Comparison of ENCODE assay signal across 15 cellular contexts in the genomic region with DNA sequence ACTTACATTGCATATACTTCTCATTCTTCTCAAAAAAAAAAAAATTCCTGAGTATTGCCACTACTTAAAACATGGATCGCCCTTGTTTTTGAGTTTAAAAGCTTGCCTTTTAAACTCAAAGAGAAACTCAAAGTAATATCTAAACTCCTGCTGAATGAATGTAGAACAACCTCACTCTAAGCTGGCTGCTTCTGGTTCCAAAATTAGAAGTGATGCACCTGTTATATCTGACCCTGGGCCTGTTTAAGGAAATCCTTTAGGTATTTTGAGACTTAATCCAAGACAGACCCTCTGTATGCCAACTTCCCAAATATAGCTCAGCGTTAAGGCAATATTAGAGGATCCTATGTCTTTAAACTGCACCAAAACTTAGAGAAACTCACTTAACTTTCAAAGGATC. TPM values are rescaled to one million over a fixed set of nuclear protein-coding genes. Genes with fewer than 3 reads are reported as not detected.
DNase-seq lines count a peak whose midpoint lies in the region; ATAC-seq, FAIRE-seq and TF ChIP-seq lines count a peak whose summit lies in the region.
"Had no signal": no experiment of that assay in that cellular context is flagged by ENCODE, and none has a peak within 500 bp of the region (broad histone marks: within the 10 kb centered on the region; RNA-seq: fewer than 3 reads in every experiment).

No MANE protein-coding gene starts in this region.

- no peak for TF ChIP-seq RAD21 in K562 (CRISPR knock-in tag; conservative IDR thresholded peaks at IDR 0.05 in 1 of 2, IDR thresholded peaks at IDR 0.05 in 1 of 2)

- H3K4me1 ChIP-seq in MM.1S (ENCODE audit: low read length) (peaks cover 35% of the 10 kb centered on the region), K562 (replicated peaks in 1 of 2; ENCODE audit: control insufficient read depth in 2 of 2, insufficient read depth in 2 of 2, low read length in 2 of 2) (peaks cover 15 to 19% of the 10 kb centered on the region in 2 experiments)
- peaks cover 12% of the 10 kb centered on the region for H3K4me1 ChIP-seq in effector memory CD4-positive, alpha-beta T cell (ENCODE audit: control insufficient read depth, insufficient read depth, low read length, poor library complexity, severe bottlenecking)

- no peaks in the 10 kb centered on the region for H3K9me3 Mint-ChIP-seq in activated T-cell treated with anti-CD3 and anti-CD28 coated beads, Interleukin-2, amount 50 U/mL, for 24 hours
- no peaks in the 10 kb centered on the region for H3K9me3 Mint-ChIP-seq in progenitor cell of endocrine pancreas (ENCODE audit: low read depth)

- H3K27ac ChIP-seq in MM.1S (ENCODE audit: low read length) = peak overlapping the region; percentile 38
- no peak overlapping the region for H3K27ac ChIP-seq in K562 (ENCODE audit: extremely low read depth, low read depth, low read length)
- H3K27ac ChIP-seq in effector memory CD4-positive, alpha-beta T cell (ENCODE audit: insufficient read depth, low read length, poor library complexity, severe bottlenecking) = no peak overlapping the region
- H3K27ac ChIP-seq: gastroesophageal sphincter had no signal

- CTCF ChIA-PET in K562 (lab: Yijun Ruan, JAX; ENCODE audit: low intra/inter-chr PET ratio) = no interaction called here

- peak overlapping the region; percentile 3; the same call in 1 of the 2 replicates for H2AFZ ChIP-seq in MM.1S (ENCODE audit: low read length)
- peak overlapping the region; percentile 38 for H2AFZ ChIP-seq in K562 (ENCODE audit: low read depth, low read length)

- H3K27me3 ChIP-seq in MM.1S (replicated peaks; ENCODE audit: insufficient read depth, low read length) = no peaks in the 10 kb centered on the region
- H3K27me3 ChIP-seq in K562 (ENCODE audit: control insufficient read depth in 2 of 2, insufficient read depth in 2 of 2, low read length in 2 of 2) = no peaks in the 10 kb centered on the region
- H3K27me3 ChIP-seq in effector memory CD4-positive, alpha-beta T cell (replicated peaks; ENCODE audit: control insufficient read depth, insufficient read depth, low read length, poor library complexity, severe bottlenecking) = no peaks in the 10 kb centered on the region
- H3K27me3 ChIP-seq: gastroesophageal sphincter had no signal

- peaks cover 23% of the 10 kb centered on the region for H3K79me2 ChIP-seq in MM.1S (ENCODE audit: low read length)
- H3K79me2 ChIP-seq in K562 (ENCODE audit: control insufficient read depth, insufficient read depth, low read length) = peaks cover 35% of the 10 kb centered on the region

- no peak for TF ChIP-seq CTCF in MM.1S (IDR thresholded peaks at IDR 0.05; ENCODE audit: low read length)
- TF ChIP-seq CTCF in K562 (IDR thresholded peaks at IDR 0.05 in 2 of 3, conservative IDR thresholded peaks at IDR 0.05 in 1 of 3; ENCODE audit: insufficient read depth in 2 of 3, low read depth in 1 of 3, low read length in 3 of 3) = no peak
- no peak for TF ChIP-seq CTCF in progenitor cell of endocrine pancreas (IDR thresholded peaks at IDR 0.05; ENCODE audit: unreplicated experiment)

- intact Hi-C loops in K562 (cut with micrococcal nuclease) = no loop called here

- POLR2A ChIA-PET in K562 (lab: Yijun Ruan, JAX) = no interaction called here

- no peak for FAIRE-seq in K562 (lab: Jason Lieb, UNC)
- FAIRE-seq: H54 had no signal

- no TSS peak for BruUV-seq in K562 (replicated peaks; lab: Mats Ljungman, UMichigan)

- H3K9ac ChIP-seq in MM.1S (ENCODE audit: low read length) (no peak overlapping the region; the same call in 1 of the 2 replicates), K562 (ENCODE audit: insufficient read depth in 1 of 2, low read depth in 2 of 2, low read length in 2 of 2) (no peak overlapping the region)

- H3K9me3 ChIP-seq in MM.1S (replicated peaks; ENCODE audit: insufficient read depth, low read length) = no peaks in the 10 kb centered on the region
- no peaks in the 10 kb centered on the region; the same call in 1 of the 2 replicates for H3K9me3 ChIP-seq in K562 (replicated peaks; ENCODE audit: control insufficient read depth, insufficient read depth, low read depth, low read length)
- H3K9me3 ChIP-seq in effector memory CD4-positive, alpha-beta T cell (ENCODE audit: control insufficient read depth, low read length) = no peaks in the 10 kb centered on the region
- H3K9me3 ChIP-seq: gastroesophageal sphincter had no signal

- 90% methylated on average over 2 of the region's 2 CpGs for WGBS in K562 (ENCODE audit: insufficient coverage, low coverage, missing lambda C conversion rate)

- H4K20me1 ChIP-seq in MM.1S (ENCODE audit: insufficient read depth, low read length) (no peaks in the 10 kb centered on the region), K562 (replicated peaks; ENCODE audit: control insufficient read depth, insufficient read depth, low read length) (peaks cover 4% of the 10 kb centered on the region; the same call in 1 of the 2 replicates)

- TF ChIP-seq EP300 in K562 (IDR thresholded peaks at IDR 0.05; ENCODE audit: low read length) = no peak

- H3K4me2 ChIP-seq in MM.1S (ENCODE audit: low read depth, low read length) (peak overlapping the region; percentile 95), K562 (ENCODE audit: insufficient read depth, low read length) (no peak overlapping the region)

- in situ Hi-C loops in K562 (cut with MboI) = no loop called here

- peaks cover 22% of the 10 kb centered on the region for H3K4me1 Mint-ChIP-seq in activated T-cell treated with anti-CD3 and anti-CD28 coated beads, Interleukin-2, amount 50 U/mL, for 24 hours (ENCODE audit: low read depth)
- H3K4me1 Mint-ChIP-seq in progenitor cell of endocrine pancreas (ENCODE audit: low read depth) = peaks cover 17% of the 10 kb centered on the region

- no peak for ATAC-seq in K562
- no peak for ATAC-seq in HG02798 (IDR thresholded peaks at IDR 0.05; ENCODE audit: poor library complexity, unreplicated experiment)
- ATAC-seq: gastroesophageal sphincter had no signal

- H3K4me3 ChIP-seq in MM.1S (ENCODE audit: low read length) = peak overlapping the region; percentile 75; the same call in 1 of the 2 replicates
- no peak overlapping the region for H3K4me3 ChIP-seq in K562
- no peak overlapping the region for H3K4me3 ChIP-seq in effector memory CD4-positive, alpha-beta T cell (ENCODE audit: insufficient read depth, low read depth, low read length, poor library complexity, severe bottlenecking)
- H3K4me3 ChIP-seq: gastroesophageal sphincter had no signal

- H3K36me3 Mint-ChIP-seq in activated T-cell treated with anti-CD3 and anti-CD28 coated beads, Interleukin-2, amount 50 U/mL, for 24 hours (ENCODE audit: low read depth) = peaks cover 23% of the 10 kb centered on the region
- H3K36me3 Mint-ChIP-seq in progenitor cell of endocrine pancreas (ENCODE audit: insufficient read depth) = no peaks in the 10 kb centered on the region

- H3K27ac Mint-ChIP-seq in activated T-cell treated with anti-CD3 and anti-CD28 coated beads, Interleukin-2, amount 50 U/mL, for 24 hours = no peak overlapping the region
- H3K27ac Mint-ChIP-seq in progenitor cell of endocrine pancreas = peak overlapping the region; percentile 59

- no peaks in the 10 kb centered on the region for H3K36me3 ChIP-seq in MM.1S (replicated peaks; ENCODE audit: insufficient read depth, low read length)
- H3K36me3 ChIP-seq in K562 (ENCODE audit: control insufficient read depth, insufficient read depth, low read length) = peaks cover under 1% of the 10 kb centered on the region; the same call in 2 of the 3 replicates
- no peaks in the 10 kb centered on the region for H3K36me3 ChIP-seq in effector memory CD4-positive, alpha-beta T cell (ENCODE audit: control insufficient read depth, insufficient read depth, low read length)
- H3K36me3 ChIP-seq: gastroesophageal sphincter had no signal

- H3K27me3 Mint-ChIP-seq in activated T-cell treated with anti-CD3 and anti-CD28 coated beads, Interleukin-2, amount 50 U/mL, for 24 hours = no peaks in the 10 kb centered on the region
- H3K27me3 Mint-ChIP-seq in progenitor cell of endocrine pancreas = no peaks in the 10 kb centered on the region

- H3K9me1 ChIP-seq in K562 (ENCODE audit: control insufficient read depth, insufficient read depth, low read length) = no peaks in the 10 kb centered on the region

- peak overlapping the region; percentile 48 for H3K4me3 Mint-ChIP-seq in activated T-cell treated with anti-CD3 and anti-CD28 coated beads, Interleukin-2, amount 50 U/mL, for 24 hours
- H3K4me3 Mint-ChIP-seq in progenitor cell of endocrine pancreas (ENCODE audit: low read depth) = peak overlapping the region; percentile 58

- peaks cover 24% of the 10 kb centered on the region for H3F3A ChIP-seq in MM.1S (ENCODE audit: insufficient read depth, low read length)

- no peak for TF ChIP-seq POLR2A in K562 (conservative IDR thresholded peaks at IDR 0.05)

- no peak for DNase-seq in activated T-cell treated with anti-CD3 and anti-CD28 coated beads, Interleukin-2, amount 50 U/mL, for 24 hours
- DNase-seq in activated T-cell treated with anti-CD3 and anti-CD28 coated beads for 4 hours = no peak
- DNase-seq in MM.1S = peak; percentile 66
- no peak for DNase-seq in K562 (ENCODE audit: extremely low read depth in 1 of 4, low spot score in 3 of 4)
- no peak for DNase-seq in progenitor cell of endocrine pancreas (ENCODE audit: low spot score, unreplicated experiment)
- no peak for DNase-seq in kidney tubule cell (ENCODE audit: low spot score)
- no peak for DNase-seq in effector memory CD4-positive, alpha-beta T cell
- DNase-seq: activated CD4-positive, CD25-positive, alpha-beta regulatory T cell; cortex of kidney; NCI-H1417 treated with DMSO at 0.1 percent for 48 hours; retina; RPMI8226 had no signal

- no peaks in the 10 kb centered on the region for H3K9me2 ChIP-seq in MM.1S (replicated peaks; ENCODE audit: insufficient read depth, low read length)

TF ChIP-seq in K562, 482 proteins besides CTCF, POLR2A, EP300 and RAD21 (continues in another document):
- no peak for TF ChIP-seq PTTG1 (tag; IDR thresholded peaks at IDR 0.05; ENCODE audit: low read depth)

RNA-seq across cellular contexts. Expression of gene OTUD4, which starts 1.8 kb away (rescaled TPM):
- total RNA-seq in K562 (2011; cell fraction: chromatin; rRNA removed; ENCODE audit: low replicate concordance) = 40.1 and 136 TPM in 2 replicates
- total RNA-seq in K562 (2011; cell fraction: nucleolus; rRNA removed) = 25.3 and 32.8 TPM in 2 replicates
- total RNA-seq in K562 (2011; cell fraction: nucleoplasm; rRNA removed) = 54.3 and 78.7 TPM in 2 replicates
- total RNA-seq in K562 (2014; rRNA removed) (9.1 and 12.0 TPM in 2 replicates), K562 (2014; rRNA removed; fragmentation: Illumina TruSeq; extraction: Trizol) (29.0 and 38.0 TPM in 2 replicates), K562 (2015; rRNA removed; fragmentation: Illumina TruSeq; extraction: Trizol) (21.7 and 25.8 TPM in 2 replicates), K562 (2021) (25.7 and 27.5 TPM in 2 replicates), progenitor cell of endocrine pancreas (40.8 and 41.8 TPM in 2 replicates)
- polyA plus RNA-seq in K562 (2011; rRNA removed) (20.4 and 24.8 TPM in 2 replicates), K562 (2014; fragmentation: Illumina TruSeq; extraction: Trizol) (21.2 and 26.3 TPM in 2 replicates), K562 (2014; fragmentation: Nextera tagmentation; extraction: Ambion mirVana) (1 to 10 TPM; 4.2 to 8.2 TPM), K562 (2014; rRNA removed) (13.4 and 15.0 TPM in 2 replicates)
- 8.4 and 12.1 TPM in 2 replicates for polyA plus RNA-seq in K562 (2011; cell fraction: cytosol; rRNA removed)
- 37.6 and 42.9 TPM in 2 replicates for polyA plus RNA-seq in K562 (2011; cell fraction: nucleus; rRNA removed)
- polyA plus RNA-seq in K562 (2012) = 9.9 and 13.5 TPM in 2 replicates
- polyA minus RNA-seq in K562 (2011; rRNA and poly(A)+ RNA removed) = 44.4 and 50.5 TPM in 2 replicates
- 16.4 and 17.5 TPM in 2 replicates for polyA minus RNA-seq in K562 (2011; cell fraction: cytosol; rRNA and poly(A)+ RNA removed)
- 40.0 and 66.3 TPM in 2 replicates for polyA minus RNA-seq in K562 (2011; cell fraction: nucleus; rRNA and poly(A)+ RNA removed)
